Comparison of ENCODE assay signal across 30 cellular contexts in the genomic region with DNA sequence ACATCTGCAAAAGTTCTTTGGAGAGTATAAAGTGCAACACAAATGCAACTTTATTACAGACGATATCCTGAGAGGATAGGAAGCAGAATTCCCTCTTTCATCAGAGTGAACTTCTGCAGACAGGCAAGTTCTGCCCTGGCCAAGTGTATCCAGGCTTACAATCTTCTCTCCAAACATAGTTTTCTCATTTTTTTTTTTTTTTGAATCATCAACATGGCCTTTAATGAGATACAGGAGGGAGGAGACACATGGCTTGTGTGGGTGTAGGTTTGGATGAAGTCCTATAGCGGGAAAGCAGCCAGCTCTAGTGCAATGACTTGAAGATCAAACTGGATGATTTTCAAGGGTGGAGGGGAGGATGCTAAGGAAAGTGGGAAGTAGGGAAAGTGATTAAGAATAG. TPM values are rescaled to one million over a fixed set of nuclear protein-coding genes. Genes with fewer than 3 reads are reported as not detected.
DNase-seq lines count a peak whose midpoint lies in the region; ATAC-seq and TF ChIP-seq lines count a peak whose summit lies in the region.
"Had no signal": no experiment of that assay in that cellular context is flagged by ENCODE, and none has a peak within 500 bp of the region (broad histone marks: within the 10 kb centered on the region; RNA-seq: fewer than 3 reads in every experiment).

No MANE protein-coding gene starts in this region.

- intact Hi-C loops in Right ventricle myocardium inferior (cut with DNase I): no loop called here
- intact Hi-C loops in left ventricle myocardium inferior (cut with micrococcal nuclease): loop anchor here (10.0 kb wide), 1 partner anchor 307 kb away; no protein-coding TSS in a partner anchor
- intact Hi-C loops in tibial artery (cut with DNase I; ENCODE audit: low total_unique reads): no loop called here

- H3K27ac ChIP-seq in left ventricle myocardium inferior (replicated peaks) (no peak overlapping the region), tibial artery (peak overlapping the region; percentile 47 to 51)
- H3K27ac ChIP-seq: thyroid gland had no signal

- H3K27me3 ChIP-seq in left ventricle myocardium inferior (ENCODE audit: low read depth) (no peaks in the 10 kb centered on the region), tibial artery (no peaks in the 10 kb centered on the region)
- H3K27me3 ChIP-seq: thyroid gland had no signal

- no peak overlapping the region for H3K4me3 ChIP-seq in left ventricle myocardium inferior
- H3K4me3 ChIP-seq in fibroblast of villous mesenchyme (ENCODE audit: low read depth, low read length): no peak overlapping the region
- H3K4me3 ChIP-seq in tibial artery: no peak overlapping the region
- H3K4me3 ChIP-seq: dorsolateral prefrontal cortex, HAP-1, thyroid gland had no signal

- H3K4me1 ChIP-seq in left ventricle myocardium inferior (no peaks in the 10 kb centered on the region), tibial artery (peaks cover 0 to 58% (median 4%) of the 10 kb centered on the region in 4 donors)

- DNase-seq in Right ventricle myocardium inferior (ENCODE audit: missing footprints) (no peak), left ventricle myocardium inferior (no peak), astrocyte of the hippocampus (ENCODE audit: low read depth, low spot score) (peak; percentile 54), fibroblast of villous mesenchyme (ENCODE audit: low read depth) (peak; percentile 36), tibial artery (no peak), NCI-H524 treated with DMSO at 0.1 percent for 48 hours (lab: John Stamatoyannopoulos, UW) (no peak)
- DNase-seq: activated CD4-positive, alpha-beta memory T cell treated with anti-CD3 and anti-CD28 coated beads for 36 hours; activated naive CD4-positive, alpha-beta T cell treated with anti-CD3 and anti-CD28 coated beads, Interleukin-2, amount 50 U/mL, for 16 hours; activated T-cell treated with anti-CD3 and anti-CD28 coated beads, Interleukin-2, amount 50 U/mL, for 1 hour; CD4-positive, alpha-beta memory T cell; DMS79 treated with DMSO at 0.1 percent for 48 hours; erythroblast; hypothalamus; KBM-7; kidney; midbrain; NCI-H1048; NCI-H2081 treated with DMSO at 0.1 percent for 48 hours; NCI-H510A treated with DMSO at 0.1 percent for 48 hours; stimulated activated CD4-positive, alpha-beta T cell treated with anti-CD3 and anti-CD28 coated beads, Interleukin-15, amount 100 ng/mL, for 24 hours; thyroid gland had no signal

- no peaks in the 10 kb centered on the region for H3K9me3 ChIP-seq in left ventricle myocardium inferior (replicated peaks)
- no peaks in the 10 kb centered on the region for H3K9me3 ChIP-seq in tibial artery
- H3K9me3 ChIP-seq: HAP-1, thyroid gland had no signal

- ATAC-seq in Right ventricle myocardium inferior (peak; percentile 20), HG02763 (IDR thresholded peaks at IDR 0.05; ENCODE audit: unreplicated experiment) (no peak), GM21390 (IDR thresholded peaks at IDR 0.05; ENCODE audit: unreplicated experiment) (no peak)
- ATAC-seq: stimulated activated memory B cell treated with anti-CD40 and anti-IgM and Interleukin-4, amounts not matched to agents 10 μg/mL and 1 μg/mL and 100 μg/mL, for 72 hours; WTC11 had no signal

- H3K36me3 ChIP-seq in left ventricle myocardium inferior (no peaks in the 10 kb centered on the region), tibial artery (no peaks in the 10 kb centered on the region)
- H3K36me3 ChIP-seq: HAP-1, thyroid gland had no signal

- TF ChIP-seq CTCF in left ventricle myocardium inferior (IDR thresholded peaks at IDR 0.05; ENCODE audit: borderline replicate concordance) (no peak), fibroblast of villous mesenchyme (IDR thresholded peaks at IDR 0.05; ENCODE audit: insufficient read depth, low read depth, low read length) (no peak), tibial artery (IDR thresholded peaks at IDR 0.05) (no peak)

RNA-seq across cellular contexts. Expression of a gene that starts 48.2 kb away (rescaled TPM):
- total RNA-seq in Right ventricle myocardium inferior: not detected
- total RNA-seq in left ventricle myocardium inferior: not detected
- not detected in 2 replicates for total RNA-seq in fibroblast of villous mesenchyme
- total RNA-seq: A172; activated CD4-positive, alpha-beta memory T cell treated with anti-CD3 and anti-CD28 coated beads for 36 hours; CD4-positive, alpha-beta memory T cell; dorsolateral prefrontal cortex; kidney; pulmonary artery endothelial cell; T-helper 2 cell treated with Interferon-gamma antibody and Interleukin-4, amounts not matched to agents 100 ng/mL and 5 ng/mL, for 36 hours; thyroid gland; WTC11 had no signal

Comparison
In these comparisons a context has a peak if more than half of its experiments do, and no peak if none do; other contexts are left out.
1. DNase-seq: peak in astrocyte of the hippocampus (single experiment) and fibroblast of villous mesenchyme (single experiment); none in Right ventricle myocardium inferior (single experiment), left ventricle myocardium inferior (single experiment), tibial artery (0 of 2) and NCI-H524 treated with DMSO at 0.1 percent for 48 hours (single experiment).